ENCODE assay signal across 8 cellular contexts in genomic region chr11:63682045-63682915, GRCh38. TPM values are rescaled to one million over a fixed set of nuclear protein-coding genes. Genes with fewer than 3 reads are reported as not detected.
A peak's percentile ranks its signal among the peaks of the same experiment; 100 is the strongest.
DNase-seq lines count a peak whose midpoint lies in the region; ATAC-seq and TF ChIP-seq lines count a peak whose summit lies in the region.

No MANE protein-coding gene starts in this region.

- TF ChIP-seq CTCF in AG09309 (IDR thresholded peaks at IDR 0.05; ENCODE audit: control insufficient read depth, insufficient read depth, low read depth, low read length, missing control alignments), result no peak

- H3K9me3 Mint-ChIP-seq in activated T-helper 1 cell treated with anti-CD3 and anti-CD28 coated beads, Interleukin-12 subunit alpha, Interleukin-12 subunit beta, Interleukin-2, Interleukin-4 antibody, amounts not matched to agents 30 ng/mL and 10 ng/mL and 1 ng/mL, durations not matched to agents 14 hours and 24 hours and 36 hours, result no peaks in the 10 kb centered on the region

- DNase-seq in AG09309 (ENCODE audit: low read depth) (no peak), NCI-H1105 treated with DMSO at 0.1 percent for 48 hours (lab: John Stamatoyannopoulos, UW) (peak; percentile 72), globus pallidus (ENCODE audit: low spot score) (peak; percentile 75), nucleus accumbens (lab: John Stamatoyannopoulos, UW) (peak in 50 of 56 donors; percentile 8 to 80 (median 39))
- no peak for DNase-seq in activated T-helper 1 cell treated with anti-CD3 and anti-CD28 coated beads, Interleukin-12 subunit alpha, Interleukin-12 subunit beta, Interleukin-2, Interleukin-4 antibody, amounts not matched to agents 30 ng/mL and 10 ng/mL and 1 ng/mL, durations not matched to agents 14 hours and 24 hours and 36 hours (ENCODE audit: low spot score)

- peak overlapping the region; percentile 91 for H3K4me3 Mint-ChIP-seq in activated T-helper 1 cell treated with anti-CD3 and anti-CD28 coated beads, Interleukin-12 subunit alpha, Interleukin-12 subunit beta, Interleukin-2, Interleukin-4 antibody, amounts not matched to agents 30 ng/mL and 10 ng/mL and 1 ng/mL, durations not matched to agents 14 hours and 24 hours and 36 hours

- intact Hi-C loops in activated T-helper 1 cell treated with anti-CD3 and anti-CD28 coated beads, Interleukin-12 subunit alpha, Interleukin-12 subunit beta, Interleukin-2, Interleukin-4 antibody, amounts not matched to agents 30 ng/mL and 10 ng/mL and 1 ng/mL, durations not matched to agents 14 hours and 24 hours and 36 hours (cut with micrococcal nuclease), result loop anchor here (5.0 kb wide), 4 partner anchors 45 to 910 kb away; partner anchors contain the start of genes OTUB1, PLAAT2 and TAF6L

- ATAC-seq in GM19023 (IDR thresholded peaks at IDR 0.05; ENCODE audit: unreplicated experiment), result peak; percentile 3
- no peak for ATAC-seq in HG02798 (IDR thresholded peaks at IDR 0.05; ENCODE audit: poor library complexity, unreplicated experiment)
- no peak for ATAC-seq in HG02938 (IDR thresholded peaks at IDR 0.05; ENCODE audit: unreplicated experiment)

- H3K27ac Mint-ChIP-seq in activated T-helper 1 cell treated with anti-CD3 and anti-CD28 coated beads, Interleukin-12 subunit alpha, Interleukin-12 subunit beta, Interleukin-2, Interleukin-4 antibody, amounts not matched to agents 30 ng/mL and 10 ng/mL and 1 ng/mL, durations not matched to agents 14 hours and 24 hours and 36 hours, result peak overlapping the region; percentile 91

- peaks cover 3% of the 10 kb centered on the region for H3K36me3 Mint-ChIP-seq in activated T-helper 1 cell treated with anti-CD3 and anti-CD28 coated beads, Interleukin-12 subunit alpha, Interleukin-12 subunit beta, Interleukin-2, Interleukin-4 antibody, amounts not matched to agents 30 ng/mL and 10 ng/mL and 1 ng/mL, durations not matched to agents 14 hours and 24 hours and 36 hours (ENCODE audit: low read depth)

- peaks cover 36% of the 10 kb centered on the region for H3K4me1 Mint-ChIP-seq in activated T-helper 1 cell treated with anti-CD3 and anti-CD28 coated beads, Interleukin-12 subunit alpha, Interleukin-12 subunit beta, Interleukin-2, Interleukin-4 antibody, amounts not matched to agents 30 ng/mL and 10 ng/mL and 1 ng/mL, durations not matched to agents 14 hours and 24 hours and 36 hours (ENCODE audit: low read depth)

- H3K4me3 ChIP-seq in AG09309 (ENCODE audit: control insufficient read depth, low read depth, low read length), result peak overlapping the region; percentile 94

- H3K27me3 Mint-ChIP-seq in activated T-helper 1 cell treated with anti-CD3 and anti-CD28 coated beads, Interleukin-12 subunit alpha, Interleukin-12 subunit beta, Interleukin-2, Interleukin-4 antibody, amounts not matched to agents 30 ng/mL and 10 ng/mL and 1 ng/mL, durations not matched to agents 14 hours and 24 hours and 36 hours (ENCODE audit: insufficient read depth), result peaks cover 11% of the 10 kb centered on the region

RNA-seq across cellular contexts. Expression of gene RTN3, which starts 1.0 kb away (rescaled TPM):
- total RNA-seq in activated T-helper 1 cell treated with anti-CD3 and anti-CD28 coated beads, Interleukin-12 subunit alpha, Interleukin-12 subunit beta, Interleukin-2, Interleukin-4 antibody, amounts not matched to agents 30 ng/mL and 10 ng/mL and 1 ng/mL, durations not matched to agents 14 hours and 24 hours and 36 hours, result 52.1 and 54.7 TPM in 2 replicates

RNA-seq across cellular contexts. Expression of gene ATL3, which starts 11.1 kb away (rescaled TPM):
- 35.6 and 37.0 TPM in 2 replicates for total RNA-seq in activated T-helper 1 cell treated with anti-CD3 and anti-CD28 coated beads, Interleukin-12 subunit alpha, Interleukin-12 subunit beta, Interleukin-2, Interleukin-4 antibody, amounts not matched to agents 30 ng/mL and 10 ng/mL and 1 ng/mL, durations not matched to agents 14 hours and 24 hours and 36 hours

Comparison
In these comparisons a context has a peak if more than half of its experiments do, and no peak if none do; other contexts are left out.
1. DNase-seq: peak in NCI-H1105 treated with DMSO at 0.1 percent for 48 hours (single experiment), globus pallidus (single experiment) and nucleus accumbens (50 of 56); none in AG09309 (single experiment) and activated T-helper 1 cell treated with anti-CD3 and anti-CD28 coated beads, Interleukin-12 subunit alpha, Interleukin-12 subunit beta, Interleukin-2, Interleukin-4 antibody, amounts not matched to agents 30 ng/mL and 10 ng/mL and 1 ng/mL, durations not matched to agents 14 hours and 24 hours and 36 hours (single experiment).